18 cellular contexts compared by ENCODE assay signal in genomic region chr19:23771348-23771747, GRCh38. TPM values are rescaled to one million over a fixed set of nuclear protein-coding genes. Genes with fewer than 3 reads are reported as not detected.
DNase-seq lines count a peak whose midpoint lies in the region; ATAC-seq and TF ChIP-seq lines count a peak whose summit lies in the region.
"Had no signal": no experiment of that assay in that cellular context is flagged by ENCODE, and none has a peak within 500 bp of the region (broad histone marks: within the 10 kb centered on the region; RNA-seq: fewer than 3 reads in every experiment).

No MANE protein-coding gene starts in this region.

- no peaks in the 10 kb centered on the region for H3F3A ChIP-seq in Loucy (ENCODE audit: low read depth)

- TF ChIP-seq CTCF in Loucy (conservative IDR thresholded peaks at IDR 0.05; ENCODE audit: low read length) (no peak), hepatocyte (IDR thresholded peaks at IDR 0.05; ENCODE audit: poor library complexity) (no peak)

- 98% methylated on average over 2 of the region's 2 CpGs for WGBS in hepatocyte (ENCODE audit: low lambda C conversion rate, missing lambda C conversion rate)

- no peaks in the 10 kb centered on the region for H4K20me1 ChIP-seq in Loucy (ENCODE audit: insufficient read depth, low read length, poor library complexity, severe bottlenecking)
- H4K20me1 ChIP-seq in hepatocyte (ENCODE audit: insufficient read depth, poor library complexity, severe bottlenecking), result no peaks in the 10 kb centered on the region

- H2AFZ ChIP-seq in Loucy (ENCODE audit: low read length) (no peak overlapping the region), hepatocyte (no peak overlapping the region)

- peaks cover 2% of the 10 kb centered on the region for H3K9me3 Mint-ChIP-seq in activated CD4-positive, alpha-beta T cell treated with anti-CD3 and anti-CD28 coated beads for 36 hours (ENCODE audit: low read depth)
- peaks cover 2 to 6% of the 10 kb centered on the region in 2 donors for H3K9me3 Mint-ChIP-seq in activated T-cell treated with anti-CD3 and anti-CD28 coated beads, Interleukin-2, amount 50 U/mL, for 72 hours

- peak overlapping the region; percentile 34 for H3K27ac ChIP-seq in hepatocyte

- peak; percentile 69 for ATAC-seq in activated CD4-positive, alpha-beta T cell treated with anti-CD3 and anti-CD28 coated beads for 36 hours
- peak; percentile 80 to 82 for ATAC-seq in activated T-cell treated with anti-CD3 and anti-CD28 coated beads, Interleukin-2, amount 50 U/mL, for 72 hours (replicated peaks in 1 of 2)

- H3K4me1 Mint-ChIP-seq in activated CD4-positive, alpha-beta T cell treated with anti-CD3 and anti-CD28 coated beads for 36 hours, result peaks cover 42% of the 10 kb centered on the region
- H3K4me1 Mint-ChIP-seq in activated T-cell treated with anti-CD3 and anti-CD28 coated beads, Interleukin-2, amount 50 U/mL, for 72 hours (ENCODE audit: low read depth), result peaks cover 29% of the 10 kb centered on the region

- H3K9me3 ChIP-seq in Loucy (ENCODE audit: insufficient read depth, low read depth, low read length) (no peaks in the 10 kb centered on the region), hepatocyte (ENCODE audit: low read depth) (no peaks in the 10 kb centered on the region)

- intact Hi-C loops in activated CD4-positive, alpha-beta T cell treated with anti-CD3 and anti-CD28 coated beads for 36 hours (cut with DNase I, micrococcal nuclease), result no loop called here

- peaks cover 45% of the 10 kb centered on the region for H3K36me3 Mint-ChIP-seq in activated CD4-positive, alpha-beta T cell treated with anti-CD3 and anti-CD28 coated beads for 36 hours (ENCODE audit: low read depth)
- H3K36me3 Mint-ChIP-seq in activated T-cell treated with anti-CD3 and anti-CD28 coated beads, Interleukin-2, amount 50 U/mL, for 72 hours (ENCODE audit: insufficient read depth in 2 of 2), result peaks cover 20 to 24% of the 10 kb centered on the region in 2 donors

- no peaks in the 10 kb centered on the region for H3K27me3 ChIP-seq in Loucy (ENCODE audit: insufficient read depth, low read length, poor library complexity, severe bottlenecking)
- H3K27me3 ChIP-seq in hepatocyte, result no peaks in the 10 kb centered on the region

- DNase-seq in activated CD4-positive, alpha-beta T cell treated with anti-CD3 and anti-CD28 coated beads for 36 hours, result peak; percentile 57
- DNase-seq in activated CD4-positive, alpha-beta T cell treated with anti-CD3 and anti-CD28 coated beads, Interleukin-2, amount 50 U/mL, for 1 hour, result no peak
- DNase-seq in activated T-cell treated with anti-CD3 and anti-CD28 coated beads, Interleukin-2, amount 50 U/mL, for 72 hours, result peak; percentile 58 to 64
- no peak for DNase-seq in activated T-cell treated with anti-CD3 and anti-CD28 coated beads, Interleukin-2, amount 50 U/mL, for 1 hour
- DNase-seq in hepatocyte (ENCODE audit: low spot score) (no peak), NCI-H1436 treated with DMSO at 0.1 percent for 48 hours (lab: John Stamatoyannopoulos, UW) (no peak), cortex of kidney (lab: John Stamatoyannopoulos, UW) (no peak)
- DNase-seq: 8988T, DMS 273 treated with DMSO at 0.1 percent for 48 hours, DND-41, GOT3, NCI-H1092 treated with DMSO at 0.1 percent for 48 hours, NCI-H2081, NCI-H2171 treated with DMSO at 0.1 percent for 48 hours, NCI-H446, NCI-H526 treated with DMSO at 0.1 percent for 48 hours had no signal

- H3K27me3 Mint-ChIP-seq in activated CD4-positive, alpha-beta T cell treated with anti-CD3 and anti-CD28 coated beads for 36 hours, result no peaks in the 10 kb centered on the region
- no peaks in the 10 kb centered on the region for H3K27me3 Mint-ChIP-seq in activated T-cell treated with anti-CD3 and anti-CD28 coated beads, Interleukin-2, amount 50 U/mL, for 72 hours (ENCODE audit: low read depth)

- H3K36me3 ChIP-seq in Loucy (ENCODE audit: insufficient read depth, low read length) (peaks cover 3% of the 10 kb centered on the region; the same call in 1 of the 2 replicates), hepatocyte (replicated peaks; ENCODE audit: insufficient read depth, low read depth) (no peaks in the 10 kb centered on the region)

- H3K4me1 ChIP-seq in Loucy (ENCODE audit: insufficient read depth, low read length, poor library complexity, severe bottlenecking) (peaks cover 23% of the 10 kb centered on the region), hepatocyte (ENCODE audit: insufficient read depth) (peaks cover 3% of the 10 kb centered on the region)

- H3K4me3 ChIP-seq in Loucy (ENCODE audit: low read length, poor library complexity, severe bottlenecking) (no peak overlapping the region), hepatocyte (no peak overlapping the region)

- CTCF ChIA-PET in activated CD4-positive, alpha-beta T cell treated with anti-CD3 and anti-CD28 coated beads for 36 hours (lab: Charles Lee), result no interaction called here

- H3K79me2 ChIP-seq in Loucy (ENCODE audit: insufficient read depth, low read length) (peaks cover 29% of the 10 kb centered on the region), hepatocyte (peaks cover 63% of the 10 kb centered on the region)

- peak overlapping the region; percentile 64 for H3K27ac Mint-ChIP-seq in activated CD4-positive, alpha-beta T cell treated with anti-CD3 and anti-CD28 coated beads for 36 hours
- H3K27ac Mint-ChIP-seq in activated T-cell treated with anti-CD3 and anti-CD28 coated beads, Interleukin-2, amount 50 U/mL, for 72 hours, result peak overlapping the region; percentile 64

- H3K9ac ChIP-seq in Loucy (ENCODE audit: low read depth, low read length, poor library complexity, severe bottlenecking), result no peak overlapping the region

- H3K4me3 Mint-ChIP-seq in activated CD4-positive, alpha-beta T cell treated with anti-CD3 and anti-CD28 coated beads for 36 hours, result no peak overlapping the region
- peak overlapping the region; percentile 29 to 68 for H3K4me3 Mint-ChIP-seq in activated T-cell treated with anti-CD3 and anti-CD28 coated beads, Interleukin-2, amount 50 U/mL, for 72 hours
- H3K4me3 Mint-ChIP-seq: CD14-positive monocyte had no signal

- POLR2A ChIA-PET in activated CD4-positive, alpha-beta T cell treated with anti-CD3 and anti-CD28 coated beads for 36 hours (lab: Charles Lee), result no interaction called here

- no peaks in the 10 kb centered on the region for H3K9me2 ChIP-seq in Loucy (replicated peaks; ENCODE audit: low read depth, low read length)
- H3K9me2 ChIP-seq in hepatocyte (replicated peaks; ENCODE audit: insufficient read depth), result no peaks in the 10 kb centered on the region

- H3K4me2 ChIP-seq in Loucy (ENCODE audit: low read depth, low read length, poor library complexity, severe bottlenecking) (peak overlapping the region; percentile 52), hepatocyte (no peak overlapping the region)

RNA-seq across cellular contexts. Expression of gene ZNF681, which starts 12.7 kb away (rescaled TPM):
- total RNA-seq in activated CD4-positive, alpha-beta T cell treated with anti-CD3 and anti-CD28 coated beads for 36 hours, result 1 to 10 TPM; 5.7 to 9.1 TPM
- total RNA-seq in activated T-cell treated with anti-CD3 and anti-CD28 coated beads, Interleukin-2, amount 50 U/mL, for 72 hours, result 1 to 10 TPM; 4.7 to 7.0 TPM
- total RNA-seq in hepatocyte, result 4.4 and 5.9 TPM in 2 replicates
- 0.74 and 0.78 TPM in 2 replicates for polyA plus RNA-seq in hepatocyte

Comparison
In these comparisons a context has a peak if more than half of its experiments do, and no peak if none do; other contexts are left out.
1. DNase-seq: peak in activated CD4-positive, alpha-beta T cell treated with anti-CD3 and anti-CD28 coated beads for 36 hours (single experiment) and activated T-cell treated with anti-CD3 and anti-CD28 coated beads, Interleukin-2, amount 50 U/mL, for 72 hours (2 of 2); none in activated CD4-positive, alpha-beta T cell treated with anti-CD3 and anti-CD28 coated beads, Interleukin-2, amount 50 U/mL, for 1 hour (single experiment), activated T-cell treated with anti-CD3 and anti-CD28 coated beads, Interleukin-2, amount 50 U/mL, for 1 hour (single experiment), hepatocyte (single experiment), NCI-H1436 treated with DMSO at 0.1 percent for 48 hours (single experiment) and cortex of kidney (single experiment).